In the genomic region with DNA sequence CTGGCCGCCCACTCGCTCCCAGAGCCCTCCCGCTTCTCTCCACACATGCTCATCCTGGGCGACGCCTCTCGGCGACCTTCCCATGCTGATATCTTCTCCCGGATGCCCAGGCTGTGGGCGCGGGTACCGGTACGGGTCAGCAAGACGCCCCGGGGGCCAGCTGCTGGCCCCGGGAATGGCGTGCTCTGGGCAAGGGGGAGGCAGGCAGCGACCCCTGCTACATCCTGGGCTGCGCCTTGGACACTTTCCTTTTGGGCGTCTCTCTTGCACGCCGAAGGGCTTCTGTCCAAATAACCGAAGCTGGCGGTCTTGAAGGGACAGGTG, we compare ENCODE assay signal across 22 cellular contexts. TPM values are rescaled to one million over a fixed set of nuclear protein-coding genes. Genes with fewer than 3 reads are reported as not detected.
A peak's percentile ranks its signal among the peaks of the same experiment; 100 is the strongest.
DNase-seq lines count a peak whose midpoint lies in the region; ATAC-seq and TF ChIP-seq lines count a peak whose summit lies in the region.
"Had no signal": no experiment of that assay in that cellular context is flagged by ENCODE, and none has a peak within 500 bp of the region (broad histone marks: within the 10 kb centered on the region; RNA-seq: fewer than 3 reads in every experiment).

No MANE protein-coding gene starts in this region.

- ATAC-seq in Right ventricle myocardium superior (ENCODE audit: poor library complexity): no peak
- ATAC-seq: Right ventricle myocardium inferior had no signal

- TF ChIP-seq POLR2A in esophagus squamous epithelium (IDR thresholded peaks at IDR 0.05) (no peak), sigmoid colon (IDR thresholded peaks at IDR 0.05) (no peak), uterus (IDR thresholded peaks at IDR 0.05) (no peak)

- no peak overlapping the region for H3K4me3 ChIP-seq in right atrium auricular region
- H3K4me3 ChIP-seq in esophagus squamous epithelium: no peak overlapping the region
- H3K4me3 ChIP-seq in sigmoid colon: no peak overlapping the region
- H3K4me3 ChIP-seq in uterus: no peak overlapping the region
- H3K4me3 ChIP-seq in BE2C (ENCODE audit: low read depth, low read length): no peak overlapping the region
- H3K4me3 ChIP-seq: GM12878, GM23248 had no signal

- intact Hi-C loops in Right ventricle myocardium superior (cut with DNase I): no loop called here
- intact Hi-C loops in esophagus squamous epithelium (cut with DNase I): no loop called here
- intact Hi-C loops in sigmoid colon (cut with DNase I): no loop called here
- intact Hi-C loops in uterus (cut with DNase I; ENCODE audit: low total_unique reads): no loop called here

- no peaks in the 10 kb centered on the region for H3K9me3 ChIP-seq in right atrium auricular region
- no peaks in the 10 kb centered on the region for H3K9me3 ChIP-seq in esophagus squamous epithelium
- no peaks in the 10 kb centered on the region for H3K9me3 ChIP-seq in sigmoid colon
- no peaks in the 10 kb centered on the region for H3K9me3 ChIP-seq in uterus
- H3K9me3 ChIP-seq in BE2C: no peaks in the 10 kb centered on the region

- DNase-seq in right atrium auricular region (ENCODE audit: low spot score) (no peak), Right ventricle myocardium superior (no peak), esophagus squamous epithelium (lab: John Stamatoyannopoulos, UW) (no peak), sigmoid colon (no peak), uterus (no peak), BE2C (no peak), NCI-H524 treated with DMSO at 0.1 percent for 48 hours (lab: John Stamatoyannopoulos, UW) (no peak)
- DNase-seq in stimulated activated CD4-positive, alpha-beta T cell treated with anti-CD3 and anti-CD28 coated beads, Interleukin-1b, Interleukin-23, amount 100 ng/mL, for 48 hours: no peak
- DNase-seq: CD4-positive, alpha-beta memory T cell; DMS53; EL; GM23248; HCEC 1CT; Kasumi-1; NCI-H1092; NCI-H1436 treated with DMSO at 0.1 percent for 48 hours; NCI-H2029 treated with DMSO at 0.1 percent for 48 hours; NCI-H2171; NCI-H446 treated with DMSO at 0.1 percent for 48 hours; NCI-H748 treated with DMSO at 0.1 percent for 48 hours had no signal

- peak overlapping the region; percentile 75 to 80 for H3K27ac ChIP-seq in right atrium auricular region
- H3K27ac ChIP-seq in esophagus squamous epithelium: peak overlapping the region in 3 of 4 donors; percentile 79 to 84 (median 83)
- H3K27ac ChIP-seq in sigmoid colon: peak overlapping the region; percentile 90 to 98 (median 96)
- peak overlapping the region; percentile 94 to 99 for H3K27ac ChIP-seq in uterus
- H3K27ac ChIP-seq: GM23248 had no signal

- H3K36me3 ChIP-seq in right atrium auricular region (peaks cover 21% of the 10 kb centered on the region), esophagus squamous epithelium (peaks cover 5 to 58% (median 9%) of the 10 kb centered on the region in 3 donors), sigmoid colon (peaks cover 0 to 24% (median 3%) of the 10 kb centered on the region in 4 donors), uterus (no peaks in the 10 kb centered on the region), BE2C (no peaks in the 10 kb centered on the region)

- no peak for TF ChIP-seq EP300 in sigmoid colon (IDR thresholded peaks at IDR 0.05)

- H3K27me3 ChIP-seq in right atrium auricular region (no peaks in the 10 kb centered on the region), esophagus squamous epithelium (no peaks in the 10 kb centered on the region), sigmoid colon (no peaks in the 10 kb centered on the region), uterus (no peaks in the 10 kb centered on the region), BE2C (no peaks in the 10 kb centered on the region)

- TF ChIP-seq CTCF in right atrium auricular region (IDR thresholded peaks at IDR 0.05) (no peak), esophagus squamous epithelium (IDR thresholded peaks at IDR 0.05) (no peak), sigmoid colon (IDR thresholded peaks at IDR 0.05) (no peak), uterus (IDR thresholded peaks at IDR 0.05) (no peak), BE2C (IDR thresholded peaks at IDR 0.05; ENCODE audit: low read depth, low read length) (no peak)

- 93 to 94% methylated on average over 6 to 8 of the region's 23 CpGs for WGBS in esophagus squamous epithelium, 2 donors
- WGBS in sigmoid colon, 2 donors: 96% methylated on average over 23 of the region's 23 CpGs

- H3K4me1 ChIP-seq in right atrium auricular region (peaks cover 0 to 84% of the 10 kb centered on the region in 2 donors), esophagus squamous epithelium (peaks cover 23 to 68% (median 34%) of the 10 kb centered on the region in 3 donors), sigmoid colon (peaks cover 0 to 84% (median 78%) of the 10 kb centered on the region in 4 donors), uterus (peaks cover 27% of the 10 kb centered on the region in 2 donors), BE2C (0 out of 2 replicates have a peak, but pooled peaks cover 3% of the 10 kb centered on the region)

RNA-seq across cellular contexts. Expression of gene RPL27A, which starts 48.1 kb away (rescaled TPM):
- 100 to 1,000 TPM; 598 to 620 TPM for total RNA-seq in right atrium auricular region
- 549 TPM for total RNA-seq in Right ventricle myocardium superior
- 1,000 to 10,000 TPM in 3 of 4 donors, 100 to 1,000 TPM in 1; 921 to 1,566 (median 1,106) TPM for total RNA-seq in esophagus squamous epithelium
- total RNA-seq in sigmoid colon: 1,000 to 10,000 TPM; 1,472 to 2,262 (median 1,872) TPM
- 1,000 to 10,000 TPM; 3,631 to 4,200 (median 4,078) TPM for polyA plus RNA-seq in sigmoid colon
- 1,000 to 10,000 TPM in 2 of 4 donors, 100 to 1,000 TPM in 2; 505 to 3,151 (median 1,895) TPM for total RNA-seq in uterus
- polyA plus RNA-seq in BE2C (2012; ENCODE audit: insufficient read depth, insufficient read length, low read depth): 667 TPM

RNA-seq across cellular contexts. Expression of gene TRIM66, which starts 48.2 kb away (rescaled TPM):
- 1 to 10 TPM in 1 of 2 donors, under 1 TPM in 1; 0.56 to 3.7 TPM for total RNA-seq in right atrium auricular region
- 2.4 TPM for total RNA-seq in Right ventricle myocardium superior
- total RNA-seq in esophagus squamous epithelium: 1 to 10 TPM; 4.5 to 5.5 (median 4.8) TPM
- 10 to 100 TPM in 2 of 4 donors, 1 to 10 TPM in 2; 1.8 to 24.4 (median 10.2) TPM for total RNA-seq in sigmoid colon
- polyA plus RNA-seq in sigmoid colon: 1 to 10 TPM in 2 of 3 donors, under 1 TPM in 1; 0.60 to 4.9 (median 2.3) TPM
- 10 to 100 TPM in 2 of 4 donors, 1 to 10 TPM in 2; 7.4 to 18.2 (median 10.5) TPM for total RNA-seq in uterus
- 1.8 TPM for polyA plus RNA-seq in BE2C (2012; ENCODE audit: insufficient read depth, insufficient read length, low read depth)
